ENCODE assay signal across 24 cellular contexts in genomic region chr20:38230957-38231785, GRCh38. TPM values are rescaled to one million over a fixed set of nuclear protein-coding genes. Genes with fewer than 3 reads are reported as not detected.
DNase-seq lines count a peak whose midpoint lies in the region; ATAC-seq, FAIRE-seq and TF ChIP-seq lines count a peak whose summit lies in the region.
"Had no signal": no experiment of that assay in that cellular context is flagged by ENCODE, and none has a peak within 500 bp of the region (broad histone marks: within the 10 kb centered on the region; RNA-seq: fewer than 3 reads in every experiment).

No MANE protein-coding gene starts in this region.

- H3K27ac ChIP-seq in AG04450 (ENCODE audit: low read depth, low read length) (peak overlapping the region; percentile 31), GM23248 (peak overlapping the region; percentile 23; the same call in 1 of the 2 replicates), keratinocyte (ENCODE audit: control insufficient read depth, insufficient read depth, low read length) (no peak overlapping the region)
- H3K27ac ChIP-seq: parathyroid adenoma, skin epidermis had no signal

- no peak overlapping the region for H3K9ac ChIP-seq in GM23248
- H3K9ac ChIP-seq in keratinocyte (ENCODE audit: control insufficient read depth, extremely low read depth, insufficient read depth, low read length): no peak overlapping the region
- H3K9ac ChIP-seq: parathyroid adenoma had no signal

- no peaks in the 10 kb centered on the region for H3K9me2 ChIP-seq in GM23248 (ENCODE audit: insufficient read depth)

- H2AFZ ChIP-seq in GM23248 (peak overlapping the region; percentile 56; the same call in 1 of the 2 replicates), keratinocyte (ENCODE audit: control insufficient read depth, low read length) (no peak overlapping the region)
- H2AFZ ChIP-seq: parathyroid adenoma had no signal

- H3F3A ChIP-seq in GM23248 (ENCODE audit: insufficient read depth): no peaks in the 10 kb centered on the region

- POLR2A ChIA-PET in AG04450 (lab: Yijun Ruan, JAX): interaction anchor here (0.5 to 0.8 kb wide), 2 partner anchors 68 to 238 kb away, joined by 3 read pairs; no protein-coding TSS in a partner anchor

- no peaks in the 10 kb centered on the region for H3K9me1 ChIP-seq in keratinocyte (ENCODE audit: control insufficient read depth, extremely low read depth, insufficient read depth, low read length)

- dilution Hi-C loops in keratinocyte (cut with MboI; ENCODE audit: extremely low pct_ligation_motif_present, low sequenced_read_pairs): no loop called here

- WGBS in GM23248 (ENCODE audit: low coverage in 1 of 2, low lambda C conversion rate in 2 of 2, missing lambda C conversion rate in 2 of 2), 2 experiments: 74 to 79% methylated on average over 11 of the region's 11 CpGs

- no peak for ATAC-seq in GM18498 (IDR thresholded peaks at IDR 0.05; ENCODE audit: unreplicated experiment)
- ATAC-seq: GM12878 had no signal

- H3K27me3 ChIP-seq in AG04450 (ENCODE audit: control insufficient read depth, insufficient read depth, low read length) (no peaks in the 10 kb centered on the region), GM23248 (replicated peaks; ENCODE audit: insufficient read depth) (no peaks in the 10 kb centered on the region), keratinocyte (ENCODE audit: control insufficient read depth, extremely low read depth, insufficient read depth, low read length) (peaks cover 25% of the 10 kb centered on the region)
- H3K27me3 ChIP-seq: tibial nerve had no signal

- no peaks in the 10 kb centered on the region for H4K20me1 ChIP-seq in GM23248 (ENCODE audit: insufficient read depth)
- no peaks in the 10 kb centered on the region for H4K20me1 ChIP-seq in keratinocyte (ENCODE audit: control insufficient read depth, extremely low read depth, insufficient read depth, low read length)

- no peaks in the 10 kb centered on the region for H3K79me2 ChIP-seq in GM23248 (ENCODE audit: insufficient read depth)
- no peaks in the 10 kb centered on the region for H3K79me2 ChIP-seq in keratinocyte (ENCODE audit: control insufficient read depth, insufficient read depth, low read length)
- H3K79me2 ChIP-seq: parathyroid adenoma had no signal

- H3K4me2 ChIP-seq in GM23248 (ENCODE audit: unreplicated experiment): peak overlapping the region; percentile 36
- H3K4me2 ChIP-seq in keratinocyte (ENCODE audit: control insufficient read depth, extremely low read depth, insufficient read depth, low read depth, low read length): no peak overlapping the region

- H3K4me3 ChIP-seq in AG04450 (ENCODE audit: low read depth, low read length): no peak overlapping the region
- no peak overlapping the region for H3K4me3 ChIP-seq in GM23248
- no peak overlapping the region for H3K4me3 ChIP-seq in keratinocyte (ENCODE audit: control insufficient read depth in 2 of 3, extremely low read depth in 1 of 3, insufficient read depth in 2 of 3, low read depth in 1 of 3, low read length in 3 of 3)
- H3K4me3 ChIP-seq: GM12878, skin epidermis, tibial nerve had no signal

- CTCF ChIA-PET in AG04450 (lab: Charles Lee): interaction anchor here (0.6 to 4.7 kb wide), 11 partner anchors 8 to 177 kb away, joined by 3 to 31 read pairs (median 5); no protein-coding TSS in a partner anchor

- H3K9me3 ChIP-seq in AG04450 (ENCODE audit: control insufficient read depth, insufficient read depth, low read length) (peaks cover 3% of the 10 kb centered on the region; the same call in 1 of the 2 replicates), GM23248 (ENCODE audit: low read depth) (no peaks in the 10 kb centered on the region), keratinocyte (ENCODE audit: control insufficient read depth, low read depth, low read length) (no peaks in the 10 kb centered on the region)
- H3K9me3 ChIP-seq: tibial nerve had no signal

- TF ChIP-seq CTCF in AG04450 (IDR thresholded peaks at IDR 0.05; ENCODE audit: low read depth, low read length) (no peak), keratinocyte (optimal IDR thresholded peaks at IDR 0.05 in 1 of 3, IDR thresholded peaks at IDR 0.05 in 1 of 3, conservative IDR thresholded peaks at IDR 0.05 in 1 of 3; ENCODE audit: extremely low read depth in 1 of 3, insufficient read depth in 2 of 3, low read length in 3 of 3) (no peak)

- DNase-seq in AG04450 (ENCODE audit: low read depth, low spot score) (no peak), GM23248 (peak; percentile 47), amniotic epithelial cell (ENCODE audit: low read depth) (peak; percentile 35), keratinocyte (ENCODE audit: low read depth, low spot score) (no peak), NCI-H1092 treated with DMSO at 0.1 percent for 48 hours (lab: John Stamatoyannopoulos, UW) (no peak), epidermal melanocyte (ENCODE audit: insufficient read length, low spot score) (no peak), DMS 273 treated with DMSO at 0.1 percent for 48 hours (lab: John Stamatoyannopoulos, UW) (no peak)
- DNase-seq: activated CD4-positive, alpha-beta T cell treated with anti-CD3 and anti-CD28 coated beads for 4 hours; CD4-positive, alpha-beta T cell; cortex of kidney; DMS53; hypothalamus; islet precursor cell; NCI-H2029 treated with DMSO at 0.1 percent for 48 hours; NCI-H446 treated with DMSO at 0.1 percent for 48 hours; NK-92 treated with Interleukin-12 subunit alpha and Interleukin-12 subunit beta, amount 100 ng/mL, for 24 hours; stimulated activated naive CD4-positive, alpha-beta T cell treated with Interleukin-2 at 50 U/mL for 16 hours; SW 1271 had no signal

- peak; percentile 49 for FAIRE-seq in keratinocyte (lab: Jason Lieb, UNC)
- FAIRE-seq: GM12878, TTC549 had no signal

- no peaks in the 10 kb centered on the region for H3K36me3 ChIP-seq in GM23248 (ENCODE audit: low read depth)
- no peaks in the 10 kb centered on the region for H3K36me3 ChIP-seq in keratinocyte (ENCODE audit: control insufficient read depth in 2 of 2, extremely low read depth in 1 of 2, insufficient read depth in 2 of 2, low read length in 2 of 2)

- H3K4me1 ChIP-seq in GM23248 (ENCODE audit: insufficient read depth) (peaks cover 8% of the 10 kb centered on the region), keratinocyte (ENCODE audit: control insufficient read depth, extremely low read depth, insufficient read depth, low read length) (peaks cover 4% of the 10 kb centered on the region)
- H3K4me1 ChIP-seq: parathyroid adenoma had no signal

- in situ Hi-C loops in GM23248 (cut with MboI): loop anchor here (10.0 kb wide), 1 partner anchor 174 kb away; no protein-coding TSS in a partner anchor

RNA-seq across cellular contexts. Expression of gene KIAA1755, which starts 29.4 kb away (rescaled TPM):
- polyA plus RNA-seq in AG04450 (2011; rRNA removed) (2.9 and 3.5 TPM in 2 replicates), GM23248 (2016; fragmentation: Nextera tagmentation; extraction: Ambion mirVana) (3.6 and 4.0 TPM in 2 replicates), keratinocyte (0.05 to 0.07 TPM in 2 of 3 replicates, not detected in the other)
- 2.7 and 4.6 TPM in 2 replicates for polyA minus RNA-seq in AG04450 (2011; rRNA and poly(A)+ RNA removed)
- total RNA-seq in GM23248 (2014; rRNA removed; shearing (Covaris generic)): 2.8 and 5.1 TPM in 2 replicates
- polyA plus RNA-seq in keratinocyte (2011; ENCODE audit: low read depth): not detected
- not detected in 2 replicates for polyA plus RNA-seq in keratinocyte (2011; cell fraction: cytosol; rRNA removed)
- polyA plus RNA-seq in keratinocyte (2011; cell fraction: nucleus; rRNA removed): not detected in 2 replicates
- polyA plus RNA-seq in keratinocyte (2012; ENCODE audit: low replicate concordance): 0.19 TPM in 1 of 2 replicates, not detected in the other
- polyA minus RNA-seq in keratinocyte: 0.36 TPM in 1 of 3 replicates, not detected in the others
- polyA minus RNA-seq in keratinocyte (2011; cell fraction: cytosol; rRNA and poly(A)+ RNA removed): not detected
- polyA minus RNA-seq in keratinocyte (2011; cell fraction: nucleus; rRNA and poly(A)+ RNA removed): not detected in 2 replicates
- total RNA-seq: CD4-positive, alpha-beta T cell; GM12878 had no signal
- polyA plus RNA-seq: GM12878 had no signal

Comparison
In these comparisons a context has a peak if more than half of its experiments do, and no peak if none do; other contexts are left out.
1. DNase-seq: peak in GM23248 (single experiment) and amniotic epithelial cell (single experiment); none in AG04450 (single experiment), keratinocyte (single experiment), NCI-H1092 treated with DMSO at 0.1 percent for 48 hours (single experiment), epidermal melanocyte (single experiment) and DMS 273 treated with DMSO at 0.1 percent for 48 hours (single experiment).